8 cellular contexts compared by ENCODE assay signal in the genomic region with DNA sequence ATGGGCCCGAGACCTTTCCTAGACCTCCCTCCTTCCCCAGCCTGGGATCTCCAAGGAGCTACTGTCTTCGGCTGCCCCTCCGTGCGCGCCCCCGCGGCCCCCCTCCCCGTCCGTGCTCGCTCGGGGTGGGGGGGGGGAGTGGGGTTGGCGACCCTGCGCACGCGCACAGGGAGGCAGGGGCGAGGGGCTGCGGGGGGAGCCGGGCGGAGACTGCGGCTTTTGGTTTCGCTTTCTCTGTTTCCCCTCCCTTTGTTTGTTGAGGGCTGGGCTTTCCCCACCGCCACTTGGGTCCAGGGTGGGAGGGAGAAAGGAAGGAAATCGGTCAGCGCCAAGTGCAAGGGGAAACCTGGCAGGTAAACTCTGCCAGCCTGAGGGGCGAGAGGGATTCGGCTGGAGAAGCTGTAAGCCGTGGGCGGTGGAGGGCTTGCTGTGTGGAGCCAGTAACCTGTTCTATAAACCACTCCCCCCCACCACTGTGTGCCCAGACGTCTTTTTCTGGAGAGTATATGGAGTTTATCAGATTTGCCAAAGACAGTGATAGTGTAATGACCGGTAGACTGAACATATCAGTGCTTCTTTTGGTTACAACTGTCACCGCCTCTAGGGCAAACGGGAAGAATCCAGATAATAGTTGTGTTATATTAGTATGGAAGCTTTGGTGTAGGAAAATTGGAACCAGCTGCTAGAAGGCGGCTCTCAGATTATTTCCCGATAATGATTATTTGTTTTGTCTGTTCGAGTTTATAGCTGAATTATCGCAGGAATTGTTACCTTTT. TPM values are rescaled to one million over a fixed set of nuclear protein-coding genes. Genes with fewer than 3 reads are reported as not detected.
DNase-seq lines count a peak whose midpoint lies in the region; FAIRE-seq and TF ChIP-seq lines count a peak whose summit lies in the region.

No MANE protein-coding gene starts in this region.

- peak overlapping the region; percentile 96 for H3K4me3 ChIP-seq in HFF-Myc (replicated peaks; ENCODE audit: low read depth, low read length)
- H3K4me3 ChIP-seq in astrocyte (ENCODE audit: insufficient read depth, low read depth, low read length), result peak overlapping the region; percentile 94
- H3K4me3 ChIP-seq in iPS DF 6.9 (ENCODE audit: low read length), result peak overlapping the region; percentile 71
- H3K4me3 ChIP-seq in skeletal muscle satellite cell (ENCODE audit: low read length), result peak overlapping the region; percentile 100

- peaks cover 40% of the 10 kb centered on the region for H3K4me1 Mint-ChIP-seq in astrocyte (ENCODE audit: low read depth, unreplicated experiment)

- FAIRE-seq in astrocyte (lab: Jason Lieb, UNC), result no peak

- no CpG with 5 or more reads among the region's 36 CpGs for WGBS in iPS DF 6.9 (ENCODE audit: insufficient coverage, insufficient read length)

- H3K4me2 ChIP-seq in astrocyte (ENCODE audit: low read length) (peak overlapping the region; percentile 94), skeletal muscle satellite cell (ENCODE audit: low read length) (peak overlapping the region; percentile 91)

- H3K4me3 Mint-ChIP-seq in astrocyte (ENCODE audit: unreplicated experiment), result peak overlapping the region; percentile 94

- no peak for TF ChIP-seq CTCF in HFF-Myc (IDR thresholded peaks at IDR 0.05; ENCODE audit: low read depth, low read length, missing control alignments)
- no peak for TF ChIP-seq CTCF in astrocyte (IDR thresholded peaks at IDR 0.05; ENCODE audit: insufficient read depth, low read depth, low read length)

- H3K27me3 Mint-ChIP-seq in astrocyte (ENCODE audit: low read depth, unreplicated experiment), result no peaks in the 10 kb centered on the region

- H3K36me3 ChIP-seq in astrocyte (ENCODE audit: insufficient read depth, low read length) (peaks cover 26% of the 10 kb centered on the region), iPS DF 6.9 (ENCODE audit: control insufficient read depth, insufficient read depth, low read length) (no peaks in the 10 kb centered on the region; the same call in 1 of the 2 replicates), skeletal muscle satellite cell (ENCODE audit: insufficient read depth, low read length) (peaks cover 41% of the 10 kb centered on the region)

- H3K4me1 ChIP-seq in astrocyte (ENCODE audit: insufficient read depth, low read length), result peaks cover 18% of the 10 kb centered on the region
- H3K4me1 ChIP-seq in iPS DF 6.9 (ENCODE audit: control insufficient read depth, insufficient read depth, low read length), result no peaks in the 10 kb centered on the region
- H3K4me1 ChIP-seq in skeletal muscle satellite cell (ENCODE audit: control insufficient read depth, insufficient read depth, low read length), result peaks cover 44% of the 10 kb centered on the region

- peaks cover 10% of the 10 kb centered on the region for H3K36me3 Mint-ChIP-seq in astrocyte (ENCODE audit: low read depth, unreplicated experiment)

- peaks cover 50% of the 10 kb centered on the region for H4K20me1 ChIP-seq in astrocyte (ENCODE audit: insufficient read depth, low read length)

- H3K27ac Mint-ChIP-seq in astrocyte (ENCODE audit: unreplicated experiment), result peak overlapping the region; percentile 84

- H3K9me3 ChIP-seq in astrocyte (ENCODE audit: insufficient read depth, low read depth, low read length) (no peaks in the 10 kb centered on the region), iPS DF 6.9 (ENCODE audit: control insufficient read depth, insufficient read depth, low read length) (no peaks in the 10 kb centered on the region), skeletal muscle satellite cell (replicated peaks; ENCODE audit: low read length) (no peaks in the 10 kb centered on the region)

- H3K9ac ChIP-seq in astrocyte (ENCODE audit: low read length) (peak overlapping the region; percentile 99), skeletal muscle satellite cell (ENCODE audit: low read depth, low read length) (peak overlapping the region; percentile 98)

- H3K27ac ChIP-seq in astrocyte (ENCODE audit: low read depth, low read length) (peak overlapping the region; percentile 97), iPS DF 6.9 (ENCODE audit: low read length) (no peak overlapping the region)

- peak overlapping the region; percentile 14 for H2AFZ ChIP-seq in astrocyte (ENCODE audit: low read depth, low read length)

- DNase-seq in GM03348 (ENCODE audit: low spot score) (peak; percentile 79), HFF-Myc (ENCODE audit: extremely low read depth, low read depth) (no peak), MV-4-11 (lab: John Stamatoyannopoulos, UW) (peak; percentile 30), T1000 (lab: John Stamatoyannopoulos, UW) (peak; percentile 50), astrocyte (ENCODE audit: low read depth) (peak; percentile 18), iPS DF 6.9 (ENCODE audit: low read depth, low spot score) (no peak), SHP77 treated with DMSO at 0.1 percent for 48 hours (lab: John Stamatoyannopoulos, UW) (no peak)

- H3K79me2 ChIP-seq in astrocyte (ENCODE audit: insufficient read depth, low read length), result peaks cover 94% of the 10 kb centered on the region

- no peaks in the 10 kb centered on the region for H3K9me3 Mint-ChIP-seq in astrocyte (ENCODE audit: unreplicated experiment)

- H3K27me3 ChIP-seq in astrocyte (ENCODE audit: insufficient read depth, low read length) (no peaks in the 10 kb centered on the region), iPS DF 6.9 (ENCODE audit: control insufficient read depth, insufficient read depth, low read length) (no peaks in the 10 kb centered on the region), skeletal muscle satellite cell (ENCODE audit: control insufficient read depth, insufficient read depth, low read length) (no peaks in the 10 kb centered on the region)

RNA-seq across cellular contexts. Expression of a gene that starts 0.7 kb away (rescaled TPM):
- total RNA-seq in astrocyte, result 256 and 277 TPM in 2 replicates
- 65.5 and 79.3 TPM in 2 replicates for total RNA-seq in skeletal muscle satellite cell (2012; rRNA removed)

RNA-seq across cellular contexts. Expression of a gene that starts 24.3 kb away (rescaled TPM):
- 37.3 and 37.8 TPM in 2 replicates for total RNA-seq in astrocyte
- 37.8 and 38.5 TPM in 2 replicates for total RNA-seq in skeletal muscle satellite cell (2012; rRNA removed)

RNA-seq across cellular contexts. Expression of a gene that starts 50.7 kb away (rescaled TPM):
- total RNA-seq in astrocyte, result 21.5 and 22.9 TPM in 2 replicates
- 22.1 and 23.6 TPM in 2 replicates for total RNA-seq in skeletal muscle satellite cell (2012; rRNA removed)

Comparison
In these comparisons a context has a peak if more than half of its experiments do, and no peak if none do; other contexts are left out.
1. DNase-seq: peak in GM03348 (single experiment), MV-4-11 (single experiment), T1000 (single experiment) and astrocyte (single experiment); none in HFF-Myc (single experiment), iPS DF 6.9 (single experiment) and SHP77 treated with DMSO at 0.1 percent for 48 hours (single experiment).
2. Peak in every context shown above with its lines, with median percentiles within 50 percentile points of each other: H3K4me3 ChIP-seq.